10 cellular contexts compared by ENCODE assay signal in the genomic region with DNA sequence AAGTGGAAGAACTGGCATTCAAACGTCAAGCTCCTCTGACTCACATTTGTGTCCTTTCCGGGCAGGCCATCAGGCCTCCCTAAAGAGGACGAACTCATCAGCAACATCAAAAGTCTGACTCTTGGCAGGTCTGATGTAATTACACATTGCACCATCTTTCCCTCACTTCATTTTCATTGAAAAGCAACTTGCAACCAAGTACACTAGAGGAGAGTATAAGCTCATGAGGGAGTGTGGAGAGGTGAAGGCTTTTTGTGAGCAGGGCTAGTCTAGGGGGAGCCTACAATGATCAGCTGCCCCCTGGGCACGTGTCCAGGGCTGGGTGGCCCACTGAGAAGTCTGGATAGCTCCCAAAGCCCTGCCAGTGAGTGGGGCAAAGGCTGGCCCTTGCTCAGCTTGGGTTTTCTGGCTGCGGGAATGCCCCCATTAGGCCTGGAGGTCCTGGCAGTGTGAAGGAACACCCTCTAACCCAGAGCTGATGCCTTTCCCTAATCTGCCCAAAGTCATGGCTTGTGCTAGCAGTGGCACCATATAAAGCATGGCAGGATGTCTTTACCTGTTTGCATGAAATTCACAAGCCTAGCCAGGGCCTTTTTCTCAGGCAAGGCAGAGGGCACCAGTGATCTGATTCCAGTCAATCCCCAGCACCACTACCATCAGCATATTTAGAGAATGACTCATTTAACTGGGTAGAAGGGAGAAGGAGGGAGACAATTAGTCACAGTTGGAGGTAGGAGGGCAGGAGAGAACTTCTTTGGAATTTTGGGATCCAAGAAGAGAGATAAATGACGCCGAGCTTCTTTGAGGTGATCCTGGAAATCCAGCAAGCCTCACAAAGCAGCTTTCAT. TPM values are rescaled to one million over a fixed set of nuclear protein-coding genes. Genes with fewer than 3 reads are reported as not detected.
DNase-seq lines count a peak whose midpoint lies in the region; ATAC-seq, FAIRE-seq and TF ChIP-seq lines count a peak whose summit lies in the region.
"Had no signal": no experiment of that assay in that cellular context is flagged by ENCODE, and none has a peak within 500 bp of the region (broad histone marks: within the 10 kb centered on the region; RNA-seq: fewer than 3 reads in every experiment).

No MANE protein-coding gene starts in this region.

- no peak for ATAC-seq in activated CD4-positive, CD25-positive, alpha-beta regulatory T cell treated with anti-CD3 and anti-CD28 coated beads, Interleukin-2, amount 50 U/mL, for 24 hours
- no peak for ATAC-seq in GM21529 (IDR thresholded peaks at IDR 0.05; ENCODE audit: unreplicated experiment)
- ATAC-seq: stimulated activated naive CD8-positive, alpha-beta T cell treated with anti-CD3 and anti-CD28 coated beads, Interleukin-15, Interleukin-2, amounts not matched to agents 100 U/mL and 50 U/mL, for 24 hours had no signal

- in situ Hi-C loops in mammary epithelial cell (cut with MboI; ENCODE audit: low sequenced_read_pairs in 2 of 2) (loop anchor here in 1 of 2 donors (25.0 kb wide), 1 partner anchor 451 kb away; no protein-coding TSS in a partner anchor), KBM-7 (cut with MboI; ENCODE audit: low pct_unique_long_range_greater_than_20kb, low sequenced_read_pairs) (no loop called here)

- H2AFZ ChIP-seq in mammary epithelial cell (ENCODE audit: low read depth, low read length): peak overlapping the region; percentile 53

- H4K20me1 ChIP-seq in mammary epithelial cell (ENCODE audit: insufficient read depth, low read length): no peaks in the 10 kb centered on the region

- dilution Hi-C loops in mammary epithelial cell (cut with HindIII; ENCODE audit: low sequenced_read_pairs): no loop called here

- peak overlapping the region; percentile 47 for H3K4me2 ChIP-seq in mammary epithelial cell (ENCODE audit: insufficient read depth, low read depth, low read length)

- H3K9me3 ChIP-seq in AG04450 (ENCODE audit: control insufficient read depth, insufficient read depth, low read length) (no peaks in the 10 kb centered on the region), mammary epithelial cell (replicated peaks; ENCODE audit: insufficient read depth, low read length) (no peaks in the 10 kb centered on the region), kidney (ENCODE audit: control insufficient read depth in 1 of 2, low read length in 2 of 2) (no peaks in the 10 kb centered on the region)
- H3K9me3 ChIP-seq: neutrophil had no signal

- WGBS in mammary epithelial cell (ENCODE audit: low coverage, missing lambda C conversion rate): 34% methylated on average over 7 of the region's 7 CpGs

- no peak for TF ChIP-seq CTCF in AG04450 (IDR thresholded peaks at IDR 0.05; ENCODE audit: low read depth, low read length)
- peak in 1 of 2 donors; percentile 41 for TF ChIP-seq CTCF in mammary epithelial cell (conservative IDR thresholded peaks at IDR 0.05 in 1 of 2, IDR thresholded peaks at IDR 0.05 in 1 of 2; ENCODE audit: extremely low read depth in 1 of 2, insufficient read depth in 1 of 2, low read depth in 1 of 2, low read length in 2 of 2)
- TF ChIP-seq CTCF in kidney (IDR thresholded peaks at IDR 0.05; ENCODE audit: borderline replicate concordance, extremely low read depth, insufficient read depth): no peak

- intact Hi-C loops in mammary epithelial cell (cut with micrococcal nuclease): loop anchor here (1.0 to 2.0 kb wide), 5 partner anchors 21 to 456 kb away; no protein-coding TSS in a partner anchor
- intact Hi-C loops in kidney (cut with DNase I): no loop called here

- H3K79me2 ChIP-seq in mammary epithelial cell (ENCODE audit: insufficient read depth, low read length): no peaks in the 10 kb centered on the region

- POLR2A ChIA-PET in AG04450 (lab: Yijun Ruan, JAX): interaction anchor here (0.6 to 1.3 kb wide), 3 partner anchors 8 to 45 kb away, joined by 3 read pairs; partner anchors contain the start of gene DAW1

- H3K27ac ChIP-seq in AG04450 (ENCODE audit: low read depth, low read length) (peak overlapping the region; percentile 66), mammary epithelial cell (ENCODE audit: insufficient read depth, low read depth, low read length) (peak overlapping the region; percentile 69), kidney (ENCODE audit: low read depth in 2 of 2, low read length in 2 of 2) (no peak overlapping the region)
- H3K27ac ChIP-seq: neutrophil had no signal

- FAIRE-seq in kidney (lab: Jason Lieb, UNC): no peak

- H3K4me3 ChIP-seq in AG04450 (ENCODE audit: low read depth, low read length) (no peak overlapping the region), mammary epithelial cell (replicated peaks in 1 of 3; ENCODE audit: insufficient read depth in 1 of 3, low read depth in 2 of 3, low read length in 3 of 3) (no peak overlapping the region), kidney (ENCODE audit: low read length in 2 of 2) (no peak overlapping the region)

- CTCF ChIA-PET in AG04450 (lab: Charles Lee) (interaction anchor here (0.6 to 3.6 kb wide), 15 partner anchors 9 to 1756 kb away, joined by 3 to 24 read pairs (median 5); partner anchors contain the start of gene DAW1), mammary epithelial cell (lab: Charles Lee; ENCODE audit: low non-redundant PET) (interaction anchor here (0.7 to 1.1 kb wide), 4 partner anchors 8 to 205 kb away, joined by 3 to 5 read pairs (median 4); partner anchors contain the start of gene DAW1)

- peaks cover 33% of the 10 kb centered on the region for H3K4me1 ChIP-seq in mammary epithelial cell (ENCODE audit: insufficient read depth, low read length)
- peaks cover 0 to 3% of the 10 kb centered on the region in 2 donors for H3K4me1 ChIP-seq in kidney (ENCODE audit: control insufficient read depth in 1 of 2, insufficient read depth in 1 of 2, low read depth in 1 of 2, low read length in 2 of 2)

- TSS peak; percentile 86 for BruUV-seq in mammary epithelial cell (replicated peaks; lab: Mats Ljungman, UMichigan)

- peak; percentile 29 for DNase-seq in AG04450 (ENCODE audit: low read depth, low spot score)
- peak; percentile 39 for DNase-seq in HuH-7 (ENCODE audit: low spot score)
- DNase-seq in mammary epithelial cell: peak; percentile 85
- peak; percentile 69 for DNase-seq in kidney
- DNase-seq in KBM-7: no peak
- DNase-seq in MV-4-11 (lab: John Stamatoyannopoulos, UW): no peak

- H3K36me3 ChIP-seq in mammary epithelial cell (ENCODE audit: insufficient read depth, low read length) (no peaks in the 10 kb centered on the region), kidney (ENCODE audit: control insufficient read depth in 1 of 2, insufficient read depth in 2 of 2, low read length in 2 of 2) (no peaks in the 10 kb centered on the region)
- H3K36me3 ChIP-seq: neutrophil had no signal

- H3K27me3 ChIP-seq in AG04450 (ENCODE audit: control insufficient read depth, insufficient read depth, low read length) (no peaks in the 10 kb centered on the region), mammary epithelial cell (ENCODE audit: insufficient read depth, low read length) (no peaks in the 10 kb centered on the region)

- no peak overlapping the region for H3K9ac ChIP-seq in mammary epithelial cell (ENCODE audit: insufficient read depth, low read length)
- H3K9ac ChIP-seq in kidney (ENCODE audit: low read length in 2 of 2): no peak overlapping the region

RNA-seq across cellular contexts. Expression of gene DAW1, which starts 8.5 kb away (rescaled TPM):
- polyA plus RNA-seq in AG04450 (2011; rRNA removed) (0.12 and 0.25 TPM in 2 replicates), mammary epithelial cell (0.14 TPM), kidney (ENCODE audit: insufficient read depth, low read depth, low replicate concordance) (1.0 TPM)
- not detected in 2 replicates for polyA minus RNA-seq in AG04450 (2011; rRNA and poly(A)+ RNA removed)
- total RNA-seq in mammary epithelial cell (under 1 TPM in 1 of 2 donors, not detected in 1; under 0.01 TPM), kidney (1.7 TPM)
- polyA minus RNA-seq in mammary epithelial cell: not detected

RNA-seq across cellular contexts. Expression of gene CCL20, which starts 49.3 kb away (rescaled TPM):
- polyA plus RNA-seq in AG04450 (2011; rRNA removed): 0.11 TPM in 1 of 2 replicates, not detected in the other
- not detected in 2 replicates for polyA minus RNA-seq in AG04450 (2011; rRNA and poly(A)+ RNA removed)
- 1 to 10 TPM in 1 of 2 donors, under 1 TPM in 1; 0.33 to 1.2 TPM for total RNA-seq in mammary epithelial cell
- polyA plus RNA-seq in mammary epithelial cell: 0.50 TPM
- not detected for polyA minus RNA-seq in mammary epithelial cell
- total RNA-seq in kidney: 2.7 TPM
- 2.5 TPM for polyA plus RNA-seq in kidney (ENCODE audit: insufficient read depth, low read depth, low replicate concordance)

Comparison
In these comparisons a context has a peak if more than half of its experiments do, and no peak if none do; other contexts are left out.
1. DNase-seq: peak in AG04450 (single experiment), HuH-7 (single experiment), mammary epithelial cell (single experiment) and kidney (single experiment); none in KBM-7 (single experiment) and MV-4-11 (single experiment).
2. H3K27ac ChIP-seq: peak in AG04450 (single experiment) and mammary epithelial cell (single experiment); none in kidney (0 of 2).